Comparison of ENCODE assay signal across 29 cellular contexts in genomic region chr7:127896683-127897082, GRCh38.
"Had no signal": no experiment of that assay in that cellular context is flagged by ENCODE, and none has a peak within 500 bp of the region (broad histone marks: within the 10 kb centered on the region; RNA-seq: fewer than 3 reads in every experiment).

No MANE protein-coding gene starts in this region.

- H3K4me3 Mint-ChIP-seq: activated B cell treated with CpG ODN at 0.5 μM for 24 hours; activated CD4-positive, alpha-beta memory T cell treated with anti-CD3 and anti-CD28 coated beads for 36 hours; activated naive CD4-positive, alpha-beta T cell treated with anti-CD3 and anti-CD28 coated beads for 36 hours; activated T-cell treated with anti-CD3 and anti-CD28 coated beads, Interleukin-2, amount 50 U/mL, for 4 hours; activated T-helper 1 cell treated with anti-CD3 and anti-CD28 coated beads, Interleukin-12 subunit alpha, Interleukin-12 subunit beta, Interleukin-2, Interleukin-4 antibody, amounts not matched to agents 30 ng/mL and 10 ng/mL and 1 ng/mL, durations not matched to agents 14 hours and 24 hours and 36 hours; T-helper 1 cell treated with Interleukin-12 subunit alpha and Interleukin-12 subunit beta and Interleukin-4 antibody, amounts not matched to agents 30 μg/mL and 1 μg/mL, for 36 hours; T-helper 2 cell treated with Interferon-gamma antibody and Interleukin-4, amounts not matched to agents 5 μg/mL and 100 μg/mL, for 36 hours had no signal

- H3K27me3 Mint-ChIP-seq: activated B cell treated with CpG ODN at 0.5 μM for 24 hours; activated CD4-positive, alpha-beta memory T cell treated with anti-CD3 and anti-CD28 coated beads for 36 hours had no signal

- H3K4me3 ChIP-seq: adrenal gland, body of pancreas, breast epithelium, SJCRH30 had no signal

- H3K36me3 ChIP-seq: adrenal gland, breast epithelium had no signal

- H3K27me3 ChIP-seq: adrenal gland, body of pancreas, breast epithelium, SJCRH30 had no signal

- H3K9me3 ChIP-seq: adrenal gland, body of pancreas, breast epithelium, SJCRH30, SK-N-SH had no signal

- DNase-seq: activated B cell treated with CpG ODN at 0.5 μM for 24 hours; activated CD4-positive, alpha-beta memory T cell treated with anti-CD3 and anti-CD28 coated beads for 36 hours; activated CD4-positive, alpha-beta T cell treated with anti-CD3 and anti-CD28 coated beads for 4 hours; activated CD4-positive, alpha-beta T cell treated with anti-CD3 and anti-CD28 coated beads, Interleukin-2, amount 50 U/mL, for 1 hour; activated CD4-positive, CD25-positive, alpha-beta regulatory T cell treated with anti-CD3 and anti-CD28 coated beads, Interleukin-2, amount 50 U/mL, for 72 hours; activated CD8-positive, alpha-beta memory T cell treated with anti-CD3 and anti-CD28 coated beads, Interleukin-2, amount 50 U/mL, for 4 hours; activated gamma-delta T cell treated with Interleukin-2 at 50 U/mL for 16 hours; activated naive CD4-positive, alpha-beta T cell treated with anti-CD3 and anti-CD28 coated beads for 36 hours; activated T-cell treated with anti-CD3 and anti-CD28 coated beads for 4 hours; activated T-cell treated with anti-CD3 and anti-CD28 coated beads, Interleukin-2, amount 50 U/mL, for 4 hours; adrenal gland; body of pancreas; NCI-H1048; NCI-H1436 treated with DMSO at 0.1 percent for 48 hours; NCI-H1694 treated with DMSO at 0.1 percent for 48 hours; NCI-H2029; NCI-H2171 treated with DMSO at 0.1 percent for 48 hours; NCI-H2227 treated with DMSO at 0.1 percent for 48 hours; NCI-H446; NCI-H510A treated with DMSO at 0.1 percent for 48 hours; SHP77; SJCRH30; SK-N-SH had no signal

- H3K27ac Mint-ChIP-seq: activated B cell treated with CpG ODN at 0.5 μM for 24 hours; activated CD4-positive, alpha-beta memory T cell treated with anti-CD3 and anti-CD28 coated beads for 36 hours; activated naive CD4-positive, alpha-beta T cell treated with anti-CD3 and anti-CD28 coated beads for 36 hours; activated naive CD4-positive, alpha-beta T cell treated with anti-CD3 and anti-CD28 coated beads, Interleukin-2, amount 50 U/mL, for 72 hours; activated T-helper 1 cell treated with anti-CD3 and anti-CD28 coated beads, Interleukin-12 subunit alpha, Interleukin-12 subunit beta, Interleukin-2, Interleukin-4 antibody, amounts not matched to agents 30 ng/mL and 10 ng/mL and 1 ng/mL, durations not matched to agents 14 hours and 24 hours and 36 hours; T-helper 1 cell treated with Interleukin-12 subunit alpha and Interleukin-12 subunit beta and Interleukin-4 antibody, amounts not matched to agents 30 μg/mL and 1 μg/mL, for 36 hours; T-helper 2 cell treated with Interferon-gamma antibody and Interleukin-4, amounts not matched to agents 5 μg/mL and 100 μg/mL, for 36 hours had no signal

- H3K9me3 Mint-ChIP-seq: activated B cell treated with CpG ODN at 0.5 μM for 24 hours; activated CD4-positive, alpha-beta memory T cell treated with anti-CD3 and anti-CD28 coated beads for 36 hours; activated naive CD4-positive, alpha-beta T cell treated with anti-CD3 and anti-CD28 coated beads for 36 hours; activated naive CD4-positive, alpha-beta T cell treated with anti-CD3 and anti-CD28 coated beads, Interleukin-2, amount 50 U/mL, for 72 hours; activated T-cell treated with anti-CD3 and anti-CD28 coated beads, Interleukin-2, amount 50 U/mL, for 4 hours; activated T-helper 1 cell treated with anti-CD3 and anti-CD28 coated beads, Interleukin-12 subunit alpha, Interleukin-12 subunit beta, Interleukin-2, Interleukin-4 antibody, amounts not matched to agents 30 ng/mL and 10 ng/mL and 1 ng/mL, durations not matched to agents 14 hours and 24 hours and 36 hours; T-helper 1 cell treated with Interleukin-12 subunit alpha and Interleukin-12 subunit beta and Interleukin-4 antibody, amounts not matched to agents 30 μg/mL and 1 μg/mL, for 36 hours; T-helper 2 cell treated with Interferon-gamma antibody and Interleukin-4, amounts not matched to agents 5 μg/mL and 100 μg/mL, for 36 hours had no signal

- ATAC-seq: body of pancreas, Panc1 had no signal

- H3K27ac ChIP-seq: adrenal gland, body of pancreas, breast epithelium, SJCRH30 had no signal
